In the genomic region with DNA sequence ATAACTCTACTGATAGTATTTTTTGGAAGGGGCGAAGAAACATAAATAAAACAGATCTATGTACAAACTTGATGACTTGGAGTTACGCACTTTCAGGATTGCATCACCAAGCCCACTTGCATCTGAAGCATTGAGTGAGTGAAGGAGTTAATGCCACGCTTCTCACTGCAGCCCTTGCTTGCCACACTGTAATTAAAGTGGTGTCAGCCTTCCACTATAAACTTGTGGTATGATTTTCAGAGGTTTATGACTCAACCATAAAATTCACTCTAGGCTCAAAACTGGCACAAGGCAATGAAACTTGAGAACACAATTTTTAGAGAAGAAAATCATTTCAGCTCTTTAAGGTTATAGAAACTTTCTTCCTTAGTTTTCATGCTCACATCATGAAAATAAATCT, we compare ENCODE assay signal across 19 cellular contexts.
"Had no signal": no experiment of that assay in that cellular context is flagged by ENCODE, and none has a peak within 500 bp of the region (broad histone marks: within the 10 kb centered on the region; RNA-seq: fewer than 3 reads in every experiment).

No MANE protein-coding gene starts in this region.

- ATAC-seq: activated CD4-positive, alpha-beta T cell treated with anti-CD3 and anti-CD28 coated beads for 36 hours; activated CD8-positive, alpha-beta memory T cell treated with anti-CD3 and anti-CD28 coated beads, Interleukin-2, amount 10 ng/mL, durations not matched to agents 7 days and 5 days; activated naive CD4-positive, alpha-beta T cell treated with anti-CD3 and anti-CD28 coated beads, Interleukin-2, amount 50 U/mL, for 72 hours; gastroesophageal sphincter; left lung; natural killer cell; upper lobe of right lung had no signal

- H3K4me3 ChIP-seq: gastroesophageal sphincter, left lung, sigmoid colon, stomach, thoracic aorta, upper lobe of right lung had no signal

- DNase-seq: activated CD4-positive, alpha-beta memory T cell treated with anti-CD3 and anti-CD28 coated beads for 36 hours; activated CD4-positive, alpha-beta T cell treated with anti-CD3 and anti-CD28 coated beads for 36 hours; activated CD8-positive, alpha-beta memory T cell treated with anti-CD3 and anti-CD28 coated beads, Interleukin-2, amount 10 ng/mL, durations not matched to agents 7 days and 5 days; activated effector memory CD4-positive, alpha-beta T cell treated with anti-CD3 and anti-CD28 coated beads, Interleukin-2, amount 50 U/mL, for 16 hours; activated T-cell treated with anti-CD3 and anti-CD28 coated beads, Interleukin-2, amount 50 U/mL, for 24 hours; amygdala; cortex of kidney; effector CD8-positive, alpha-beta T cell; left lung; natural killer cell; sigmoid colon; stimulated activated CD4-positive, alpha-beta T cell treated with anti-CD3 and anti-CD28 coated beads, Interleukin-1b, Interleukin-23, amount 100 ng/mL, for 48 hours; stomach; T-helper 1 cell; upper lobe of right lung; WERI-Rb-1 had no signal
